In genomic region chr15:78989701-78990248, GRCh38 we compare ENCODE assay signal across 22 cellular contexts. TPM values are rescaled to one million over a fixed set of nuclear protein-coding genes. Genes with fewer than 3 reads are reported as not detected.
DNase-seq lines count a peak whose midpoint lies in the region; ATAC-seq, FAIRE-seq and TF ChIP-seq lines count a peak whose summit lies in the region.
"Had no signal": no experiment of that assay in that cellular context is flagged by ENCODE, and none has a peak within 500 bp of the region (broad histone marks: within the 10 kb centered on the region; RNA-seq: fewer than 3 reads in every experiment).

No MANE protein-coding gene starts in this region.

- intact Hi-C loops in HepG2 (cut with micrococcal nuclease; ENCODE audit: unreplicated experiment), result loop anchor here (10.0 kb wide), 1 partner anchor 45 kb away; the partner anchor contains the start of gene CTSH
- intact Hi-C loops in right lobe of liver (cut with DNase I), result loop anchor here in 1 of 2 donors (10.0 kb wide), 1 partner anchor 65 kb away; no protein-coding TSS in a partner anchor
- intact Hi-C loops in left lung (cut with DNase I), result no loop called here
- intact Hi-C loops in sigmoid colon (cut with DNase I), result loop anchor here (5.0 kb wide), 1 partner anchor 42 kb away; the partner anchor contains the start of gene CTSH
- intact Hi-C loops in CD14-positive monocyte (cut with micrococcal nuclease), result loop anchor here in 1 of 2 donors (2.0 kb wide), 1 partner anchor 15 kb away; no protein-coding TSS in a partner anchor
- intact Hi-C loops in pancreas (cut with DNase I), result loop anchor here in 1 of 3 donors (10.0 kb wide), 1 partner anchor 55 kb away; no protein-coding TSS in a partner anchor

- H4K20me1 ChIP-seq in HepG2 (ENCODE audit: insufficient read depth, low read length), result no peaks in the 10 kb centered on the region
- H4K20me1 ChIP-seq: BLaER1 had no signal

- TF ChIP-seq CTCF in HepG2 (CRISPR knock-in tag; IDR thresholded peaks at IDR 0.05) (no peak), right lobe of liver (IDR thresholded peaks at IDR 0.05) (no peak), left lung (IDR thresholded peaks at IDR 0.05) (no peak), sigmoid colon (IDR thresholded peaks at IDR 0.05) (no peak), CD14-positive monocyte (IDR thresholded peaks at IDR 0.05) (no peak), pancreas (IDR thresholded peaks at IDR 0.05) (no peak)

- TF ChIP-seq POLR2A in HepG2 (IDR thresholded peaks at IDR 0.05; ENCODE audit: insufficient read depth in 1 of 2, low read depth in 2 of 2, low read length in 2 of 2), result no peak
- TF ChIP-seq POLR2A in right lobe of liver (IDR thresholded peaks at IDR 0.05), result no peak
- TF ChIP-seq POLR2A in sigmoid colon (IDR thresholded peaks at IDR 0.05), result no peak

- H3K27ac ChIP-seq in HepG2 (ENCODE audit: extremely low read length, insufficient read depth, low read length) (peak overlapping the region; percentile 94), right lobe of liver (no peak overlapping the region), left lung (peak overlapping the region; percentile 75 to 76), sigmoid colon (peak overlapping the region; percentile 57 to 81 (median 70)), pancreas (peak overlapping the region in 1 of 4 donors; percentile 72)
- H3K27ac ChIP-seq: BLaER1 had no signal

- no peak overlapping the region for H2AFZ ChIP-seq in HepG2 (ENCODE audit: low read length)

- H3K36me3 ChIP-seq in HepG2 (replicated peaks in 1 of 2; ENCODE audit: control insufficient read depth in 1 of 2, insufficient read depth in 2 of 2, low read length in 2 of 2) (no peaks in the 10 kb centered on the region), right lobe of liver (no peaks in the 10 kb centered on the region), left lung (no peaks in the 10 kb centered on the region), sigmoid colon (no peaks in the 10 kb centered on the region), pancreas (no peaks in the 10 kb centered on the region)
- H3K36me3 ChIP-seq: BLaER1 had no signal

- no peaks in the 10 kb centered on the region for H3K79me2 ChIP-seq in HepG2 (ENCODE audit: insufficient read depth, low read length)

- in situ Hi-C loops in HepG2 (cut with HindIII; ENCODE audit: extremely low pct_ligation_motif_present, low pct_unique_long_range_greater_than_20kb), result no loop called here

- H3K4me3 ChIP-seq in HepG2 (replicated peaks in 1 of 3; ENCODE audit: insufficient read depth in 1 of 3, low read depth in 2 of 3, low read length in 3 of 3), result no peak overlapping the region
- no peak overlapping the region for H3K4me3 ChIP-seq in right lobe of liver
- no peak overlapping the region for H3K4me3 ChIP-seq in left lung
- no peak overlapping the region for H3K4me3 ChIP-seq in sigmoid colon
- no peak overlapping the region for H3K4me3 ChIP-seq in pancreas
- H3K4me3 ChIP-seq: BLaER1 had no signal

- H3K4me3 Mint-ChIP-seq in CD14-positive monocyte, result no peak overlapping the region
- H3K4me3 Mint-ChIP-seq: central memory CD8-positive, alpha-beta T cell; effector memory CD8-positive, alpha-beta T cell; natural killer cell treated with Interleukin-12 subunit alpha and Interleukin-12 subunit beta and Interleukin-15 and Interleukin-18, amount 100 ng/mL, for 72 hours; T-cell had no signal

- H3K4me2 ChIP-seq in HepG2 (ENCODE audit: low read depth, low read length), result no peak overlapping the region

- 98% methylated on average over 9 of the region's 9 CpGs for WGBS in HepG2 (ENCODE audit: low lambda C conversion rate)
- 95% methylated on average over 5 of the region's 9 CpGs for WGBS in right lobe of liver (ENCODE audit: insufficient coverage, low coverage, low lambda C conversion rate, missing lambda C conversion rate)
- 91 to 92% methylated on average over 9 of the region's 9 CpGs for WGBS in sigmoid colon, 2 donors
- WGBS in pancreas, 2 donors, result 85 to 89% methylated on average over 9 of the region's 9 CpGs

- no peaks in the 10 kb centered on the region for H3K9me3 Mint-ChIP-seq in CD14-positive monocyte
- H3K9me3 Mint-ChIP-seq: central memory CD8-positive, alpha-beta T cell; effector memory CD8-positive, alpha-beta T cell; natural killer cell treated with Interleukin-12 subunit alpha and Interleukin-12 subunit beta and Interleukin-15 and Interleukin-18, amount 100 ng/mL, for 72 hours; T-cell had no signal

- BruUV-seq in HepG2 (replicated peaks; lab: Mats Ljungman, UMichigan), result no TSS peak

- H3K36me3 Mint-ChIP-seq in CD14-positive monocyte, result peaks cover 0 to 4% of the 10 kb centered on the region in 2 donors
- H3K36me3 Mint-ChIP-seq: natural killer cell treated with Interleukin-12 subunit alpha and Interleukin-12 subunit beta and Interleukin-15 and Interleukin-18, amount 100 ng/mL, for 72 hours; T-cell had no signal

- CTCF ChIA-PET in HepG2 (lab: Yijun Ruan, JAX; ENCODE audit: low intra/inter-chr PET ratio, low total read pairs), result no interaction called here

- no peaks in the 10 kb centered on the region for H3K27me3 ChIP-seq in HepG2 (ENCODE audit: control insufficient read depth in 1 of 2, insufficient read depth in 2 of 2, low read length in 2 of 2)
- H3K27me3 ChIP-seq in right lobe of liver, result no peaks in the 10 kb centered on the region
- H3K27me3 ChIP-seq in left lung, result no peaks in the 10 kb centered on the region
- H3K27me3 ChIP-seq in sigmoid colon, result no peaks in the 10 kb centered on the region
- H3K27me3 ChIP-seq in pancreas, result no peaks in the 10 kb centered on the region
- H3K27me3 ChIP-seq: BLaER1 had no signal

- H3K27me3 Mint-ChIP-seq in CD14-positive monocyte (ENCODE audit: low read depth in 3 of 3), result peaks cover 0 to 1% (median 0%) of the 10 kb centered on the region in 3 donors

- FAIRE-seq in HepG2 (lab: Jason Lieb, UNC) (no peak), pancreas (lab: Jason Lieb, UNC) (no peak)
- FAIRE-seq: GM12891, H54 had no signal

- TF ChIP-seq RAD21 in HepG2 (CRISPR knock-in tag; IDR thresholded peaks at IDR 0.05), result no peak

- H3K9me3 ChIP-seq in HepG2 (ENCODE audit: low read length), result no peaks in the 10 kb centered on the region
- no peaks in the 10 kb centered on the region for H3K9me3 ChIP-seq in right lobe of liver
- no peaks in the 10 kb centered on the region for H3K9me3 ChIP-seq in left lung
- H3K9me3 ChIP-seq in sigmoid colon, result no peaks in the 10 kb centered on the region
- H3K9me3 ChIP-seq in pancreas, result no peaks in the 10 kb centered on the region
- H3K9me3 ChIP-seq: BLaER1 had no signal

- DNase-seq in HepG2 (ENCODE audit: low spot score), result no peak
- DNase-seq in right lobe of liver, result no peak
- peak in 1 of 2 donors; percentile 76 for DNase-seq in left lung
- no peak for DNase-seq in sigmoid colon
- DNase-seq in CD14-positive monocyte (ENCODE audit: low spot score), result no peak
- DNase-seq in activated CD4-positive, CD25-positive, alpha-beta regulatory T cell treated with anti-CD3 and anti-CD28 coated beads, Interleukin-2, amount 50 U/mL, for 72 hours, result no peak
- no peak for DNase-seq in pancreas
- DNase-seq: activated gamma-delta T cell treated with Interleukin-2 at 50 U/mL for 16 hours; amniotic stem cell; DMS 273 treated with DMSO at 0.1 percent for 48 hours; effector memory CD8-positive, alpha-beta T cell; NCI-H1417 treated with DMSO at 0.1 percent for 48 hours; NCI-H524 treated with DMSO at 0.1 percent for 48 hours; Right ventricle myocardium superior; T-cell had no signal

- TF ChIP-seq EP300 in HepG2 (IDR thresholded peaks at IDR 0.05; ENCODE audit: low read depth in 2 of 2, low read length in 2 of 2), result no peak
- no peak for TF ChIP-seq EP300 in HepG2 (CRISPR knock-in tag; IDR thresholded peaks at IDR 0.05; ENCODE audit: borderline replicate concordance)
- no peak for TF ChIP-seq EP300 in sigmoid colon (IDR thresholded peaks at IDR 0.05)

- H3K27ac Mint-ChIP-seq in CD14-positive monocyte, result peak overlapping the region in 3 of 7 donors; percentile 63 to 94 (median 75)
- H3K27ac Mint-ChIP-seq: effector memory CD8-positive, alpha-beta T cell; natural killer cell treated with Interleukin-12 subunit alpha and Interleukin-12 subunit beta and Interleukin-15 and Interleukin-18, amount 100 ng/mL, for 72 hours; progenitor cell of endocrine pancreas; T-cell had no signal

- ATAC-seq in HepG2 (no peak), right lobe of liver (no peak), left lung (peak; percentile 37), GM19455 (IDR thresholded peaks at IDR 0.05; ENCODE audit: unreplicated experiment) (no peak), pancreas (no peak)
- ATAC-seq: effector memory CD8-positive, alpha-beta T cell; natural killer cell treated with Interleukin-12 subunit alpha and Interleukin-12 subunit beta and Interleukin-15 and Interleukin-18, amount 100 ng/mL, for 72 hours; T-cell had no signal

- H3K4me1 ChIP-seq in HepG2 (ENCODE audit: insufficient read depth, low read length), result peaks cover 96% of the 10 kb centered on the region
- peaks cover 0 to 10% (median 2%) of the 10 kb centered on the region in 4 donors for H3K4me1 ChIP-seq in right lobe of liver
- peaks cover 19 to 35% of the 10 kb centered on the region in 2 donors for H3K4me1 ChIP-seq in left lung
- H3K4me1 ChIP-seq in sigmoid colon, result peaks cover 0 to 43% (median 33%) of the 10 kb centered on the region in 4 donors
- H3K4me1 ChIP-seq in pancreas, result peaks cover 0 to 3% (median 0%) of the 10 kb centered on the region in 3 donors

- H3K9ac ChIP-seq in HepG2 (ENCODE audit: insufficient read depth, low read depth, low read length), result no peak overlapping the region; the same call in 1 of the 2 replicates
- H3K9ac ChIP-seq: BLaER1 had no signal

- peaks cover 33% of the 10 kb centered on the region for H3K4me1 Mint-ChIP-seq in CD14-positive monocyte
- H3K4me1 Mint-ChIP-seq: T-cell had no signal

- POLR2A ChIA-PET in HepG2 (lab: Yijun Ruan, JAX), result interaction anchor here (0.9 to 2.5 kb wide), 6 partner anchors 8 to 118 kb away, joined by 3 to 27 read pairs (median 8); no protein-coding TSS in a partner anchor

RNA-seq across cellular contexts. Expression of gene CTSH, which starts 44.9 kb away (rescaled TPM):
- total RNA-seq in HepG2 (2016; rRNA removed; fragmentation: Illumina TruSeq; extraction: Trizol) (145 and 265 TPM in 2 replicates), right lobe of liver (100 to 1,000 TPM in 2 of 6 experiments, 10 to 100 TPM in 4; 32.0 to 183 (median 98.1) TPM), left lung (1,000 to 10,000 TPM; 1,132 to 1,298 TPM), sigmoid colon (100 to 1,000 TPM in 1 of 4 donors, 10 to 100 TPM in 3; 37.4 to 102 (median 96.3) TPM), pancreas (100 to 1,000 TPM in 2 of 6 donors, 10 to 100 TPM in 4; 24.3 to 109 (median 57.0) TPM)
- total RNA-seq in HepG2 (2016; cell fraction: cytosol; rRNA removed; fragmentation: Illumina TruSeq; extraction: Trizol; ENCODE audit: low read depth), result 38.3 and 41.8 TPM in 2 replicates
- 147 and 263 TPM in 2 replicates for total RNA-seq in HepG2 (2016; cell fraction: insoluble cytoplasmic fraction; rRNA removed; fragmentation: Illumina TruSeq; extraction: Trizol)
- 76.7 and 76.8 TPM in 2 replicates for total RNA-seq in HepG2 (2016; cell fraction: membrane; rRNA removed; fragmentation: Illumina TruSeq; extraction: Trizol)
- 192 and 212 TPM in 2 replicates for total RNA-seq in HepG2 (2016; cell fraction: nucleus; rRNA removed; fragmentation: Illumina TruSeq; extraction: Trizol)
- polyA plus RNA-seq in HepG2 (2011; rRNA removed) (653 and 707 TPM in 2 replicates), sigmoid colon (100 to 1,000 TPM in 2 of 3 donors, 10 to 100 TPM in 1; 51.1 to 274 (median 207) TPM), CD14-positive monocyte (100 to 1,000 TPM; 756 to 884 TPM), pancreas (100 to 1,000 TPM in 1 of 2 donors, 10 to 100 TPM in 1; 88.5 to 196 TPM)
- 619 and 690 TPM in 2 replicates for polyA plus RNA-seq in HepG2 (2011; cell fraction: cytosol; rRNA removed)
- 438 and 468 TPM in 2 replicates for polyA plus RNA-seq in HepG2 (2011; cell fraction: nucleus; rRNA removed)
- 370 and 429 TPM in 2 replicates for polyA plus RNA-seq in HepG2 (2012)
- 85.5 and 99.3 TPM in 2 replicates for polyA plus RNA-seq in HepG2 (2016; cell fraction: cytosol; fragmentation: Illumina TruSeq; extraction: Trizol; ENCODE audit: low read depth)
- polyA plus RNA-seq in HepG2 (2016; cell fraction: insoluble cytoplasmic fraction; fragmentation: Illumina TruSeq; extraction: Trizol; ENCODE audit: low read depth), result 143 and 146 TPM in 2 replicates
- polyA plus RNA-seq in HepG2 (2016; cell fraction: membrane; fragmentation: Illumina TruSeq; extraction: Trizol; ENCODE audit: low read depth), result 90.8 and 95.9 TPM in 2 replicates
- 337 and 346 TPM in 2 replicates for polyA plus RNA-seq in HepG2 (2016; cell fraction: nucleus; fragmentation: Illumina TruSeq; extraction: Trizol; ENCODE audit: insufficient read depth, low read depth)
- polyA minus RNA-seq in HepG2 (2011; rRNA and poly(A)+ RNA removed; ENCODE audit: low replicate concordance), result 0.44 and 261 TPM in 2 replicates
- polyA minus RNA-seq in HepG2 (2011; cell fraction: cytosol; rRNA and poly(A)+ RNA removed), result 172 and 190 TPM in 2 replicates
- 126 and 165 TPM in 2 replicates for polyA minus RNA-seq in HepG2 (2011; cell fraction: nucleus; rRNA and poly(A)+ RNA removed)

Comparison
In these comparisons a context has a peak if more than half of its experiments do, and no peak if none do; other contexts are left out.
1. H3K27ac ChIP-seq: peak in HepG2 (single experiment), left lung (2 of 2) and sigmoid colon (4 of 4); none in right lobe of liver (0 of 3).
2. intact Hi-C loops: an anchor here in HepG2 (10.0 kb wide) and sigmoid colon (5.0 kb wide); none called in left lung.